12 cellular contexts compared by ENCODE assay signal in genomic region chr6:43953794-43954310, GRCh38.
DNase-seq lines count a peak whose midpoint lies in the region; ATAC-seq, FAIRE-seq and TF ChIP-seq lines count a peak whose summit lies in the region.
"Had no signal": no experiment of that assay in that cellular context is flagged by ENCODE, and none has a peak within 500 bp of the region (broad histone marks: within the 10 kb centered on the region; RNA-seq: fewer than 3 reads in every experiment).

No MANE protein-coding gene starts in this region.

- H3K9me3 ChIP-seq in A673 (ENCODE audit: low read depth, low read length, poor library complexity, severe bottlenecking), result peaks cover 8% of the 10 kb centered on the region
- H3K9me3 ChIP-seq in endodermal cell (ENCODE audit: control insufficient read depth, low read length), result peaks cover 22% of the 10 kb centered on the region
- H3K9me3 ChIP-seq in HepG2 (ENCODE audit: low read length), result 0 out of 2 replicates have a peak, but pooled peaks cover 3% of the 10 kb centered on the region

- H3K9me3 Mint-ChIP-seq in endodermal cell, result peaks cover 12% of the 10 kb centered on the region

- H3K4me1 Mint-ChIP-seq in endodermal cell, result peaks cover 23% of the 10 kb centered on the region
- H3K4me1 Mint-ChIP-seq: B cell had no signal

- no peaks in the 10 kb centered on the region for H3K79me2 ChIP-seq in HepG2 (ENCODE audit: insufficient read depth, low read length)

- POLR2A ChIA-PET in A673 (lab: Charles Lee; ENCODE audit: low non-redundant PET) (no interaction called here), HepG2 (lab: Yijun Ruan, JAX) (interaction anchor here (0.6 to 7.7 kb wide), 7 partner anchors 25 to 188 kb away, joined by 3 to 59 read pairs (median 4); partner anchors contain the start of gene VEGFA)

- intact Hi-C loops in A673 (cut with micrococcal nuclease; ENCODE audit: unreplicated experiment) (no loop called here), HepG2 (cut with micrococcal nuclease; ENCODE audit: unreplicated experiment) (loop anchor here (1.0 to 5.0 kb wide), 3 partner anchors 42 to 230 kb away; no protein-coding TSS in a partner anchor)

- no peaks in the 10 kb centered on the region for H4K20me1 ChIP-seq in HepG2 (ENCODE audit: insufficient read depth, low read length)

- DNase-seq in A673 (ENCODE audit: low spot score) (no peak), HuH-7 (ENCODE audit: low spot score) (peak; percentile 40), endodermal cell (peak; percentile 87), HepG2 (ENCODE audit: low spot score) (peak; percentile 57), SW 1271 (lab: John Stamatoyannopoulos, UW) (no peak)
- DNase-seq: activated naive CD4-positive, alpha-beta T cell treated with anti-CD3 and anti-CD28 coated beads for 36 hours; NCI-H446 treated with DMSO at 0.1 percent for 48 hours had no signal

- H3K27ac Mint-ChIP-seq in endodermal cell, result no peak overlapping the region
- H3K27ac Mint-ChIP-seq: activated naive CD4-positive, alpha-beta T cell treated with anti-CD3 and anti-CD28 coated beads for 36 hours; B cell had no signal

- no TSS peak for BruUV-seq in A673 (replicated peaks; lab: Mats Ljungman, UMichigan)
- BruUV-seq in HepG2 (replicated peaks; lab: Mats Ljungman, UMichigan), result no TSS peak

- TF ChIP-seq POLR2A in HepG2 (IDR thresholded peaks at IDR 0.05; ENCODE audit: insufficient read depth in 1 of 2, low read depth in 2 of 2, low read length in 2 of 2), result no peak

- H3K4me3 ChIP-seq in A673 (ENCODE audit: low read depth, low read length, poor library complexity, severe bottlenecking) (no peak overlapping the region), endodermal cell (ENCODE audit: low read length) (no peak overlapping the region), HepG2 (replicated peaks in 1 of 3; ENCODE audit: insufficient read depth in 1 of 3, low read depth in 2 of 3, low read length in 3 of 3) (peak overlapping the region in 1 of 3 experiments; percentile 36; a peak in 1 of 6 replicates)

- TF ChIP-seq RAD21 in HepG2 (CRISPR knock-in tag; IDR thresholded peaks at IDR 0.05), result peak; percentile 94

- H3K4me3 Mint-ChIP-seq in endodermal cell, result no peak overlapping the region
- H3K4me3 Mint-ChIP-seq: activated naive CD4-positive, alpha-beta T cell treated with anti-CD3 and anti-CD28 coated beads for 36 hours; B cell had no signal

- no peak overlapping the region for H2AFZ ChIP-seq in HepG2 (ENCODE audit: low read length)

- H3K9ac ChIP-seq in endodermal cell (ENCODE audit: extremely low read depth, low read length, poor library complexity, severe bottlenecking) (no peak overlapping the region), HepG2 (ENCODE audit: insufficient read depth, low read depth, low read length) (no peak overlapping the region)

- no peaks in the 10 kb centered on the region for H3K4me1 ChIP-seq in A673 (ENCODE audit: insufficient read depth, low read length, poor library complexity, severe bottlenecking)
- peaks cover 17% of the 10 kb centered on the region for H3K4me1 ChIP-seq in endodermal cell (ENCODE audit: control insufficient read depth, insufficient read depth, low read length)
- H3K4me1 ChIP-seq in HepG2 (ENCODE audit: insufficient read depth, low read length), result peaks cover 81% of the 10 kb centered on the region

- TF ChIP-seq EP300 in HepG2 (IDR thresholded peaks at IDR 0.05; ENCODE audit: low read depth in 2 of 2, low read length in 2 of 2) (0 out of 4 replicates have a peak, but pooled peaks of 1 of the 2 experiments have one; percentile 25), HepG2 (CRISPR knock-in tag; IDR thresholded peaks at IDR 0.05; ENCODE audit: borderline replicate concordance) (peak; percentile 46)

- H3K27me3 ChIP-seq in A673 (replicated peaks; ENCODE audit: insufficient read depth, low read depth, low read length, poor library complexity), result no peaks in the 10 kb centered on the region
- H3K27me3 ChIP-seq in endodermal cell (ENCODE audit: control insufficient read depth, insufficient read depth, low read length, poor library complexity, severe bottlenecking), result no peaks in the 10 kb centered on the region
- no peaks in the 10 kb centered on the region; a peak in 1 of 5 replicates for H3K27me3 ChIP-seq in HepG2 (ENCODE audit: control insufficient read depth in 1 of 2, insufficient read depth in 2 of 2, low read length in 2 of 2)

- WGBS in endodermal cell (ENCODE audit: insufficient coverage in 1 of 2, insufficient read length in 1 of 2), 2 experiments, result 79 to 82% methylated on average over 7 to 8 of the region's 8 CpGs
- WGBS in HepG2 (ENCODE audit: low lambda C conversion rate), result 10% methylated on average over 7 of the region's 8 CpGs

- H3K27me3 Mint-ChIP-seq in endodermal cell (ENCODE audit: insufficient read depth), result no peaks in the 10 kb centered on the region

- peak; percentile 37 for TF ChIP-seq CTCF in A673 (conservative IDR thresholded peaks at IDR 0.05; ENCODE audit: low read depth, low read length)
- peak; percentile 80 for TF ChIP-seq CTCF in endodermal cell (conservative IDR thresholded peaks at IDR 0.05)
- peak; percentile 99 for TF ChIP-seq CTCF in HepG2 (CRISPR knock-in tag; IDR thresholded peaks at IDR 0.05)

- FAIRE-seq in HepG2 (lab: Jason Lieb, UNC), result peak; percentile 15

- peaks cover 4% of the 10 kb centered on the region for H3K36me3 Mint-ChIP-seq in endodermal cell (ENCODE audit: low read depth)

- ATAC-seq in HepG2, result peak; percentile 66
- no peak for ATAC-seq in HG03139 (IDR thresholded peaks at IDR 0.05; ENCODE audit: unreplicated experiment)
- no peak for ATAC-seq in HG03039 (IDR thresholded peaks at IDR 0.05; ENCODE audit: unreplicated experiment)
- no peak for ATAC-seq in HG03108 (IDR thresholded peaks at IDR 0.05; ENCODE audit: unreplicated experiment)

- H3K27ac ChIP-seq in A673 (ENCODE audit: low read depth, low read length, poor library complexity, severe bottlenecking) (no peak overlapping the region), endodermal cell (ENCODE audit: low read depth, low read length) (no peak overlapping the region), HepG2 (ENCODE audit: extremely low read length, insufficient read depth, low read length) (no peak overlapping the region)
- H3K27ac ChIP-seq: epithelial cell of prostate had no signal

- H3K36me3 ChIP-seq in A673 (ENCODE audit: insufficient read depth, low read length, poor library complexity, severe bottlenecking) (no peaks in the 10 kb centered on the region), endodermal cell (ENCODE audit: control insufficient read depth, insufficient read depth, low read length) (no peaks in the 10 kb centered on the region), HepG2 (replicated peaks in 1 of 2; ENCODE audit: control insufficient read depth in 1 of 2, insufficient read depth in 2 of 2, low read length in 2 of 2) (no peaks in the 10 kb centered on the region)

- in situ Hi-C loops in HepG2 (cut with HindIII; ENCODE audit: extremely low pct_ligation_motif_present, low pct_unique_long_range_greater_than_20kb), result loop anchor here (5.0 to 10.0 kb wide), 4 partner anchors 102 to 232 kb away; partner anchors contain the start of gene VEGFA

- peak overlapping the region; percentile 62 for H3K4me2 ChIP-seq in HepG2 (ENCODE audit: low read depth, low read length)

- CTCF ChIA-PET in A673 (lab: Charles Lee), result no interaction called here
- CTCF ChIA-PET in HepG2 (lab: Yijun Ruan, JAX; ENCODE audit: low intra/inter-chr PET ratio, low total read pairs), result interaction anchor here (1.3 to 4.7 kb wide), 5 partner anchors 98 to 230 kb away, joined by 4 to 44 read pairs (median 23); partner anchors contain the start of gene VEGFA

TF ChIP-seq in HepG2, 621 proteins besides CTCF, POLR2A, EP300 and RAD21 (continues in another document):
- TF ChIP-seq NFYC (CRISPR knock-in tag; IDR thresholded peaks at IDR 0.05) (no peak; the same call in 1 of the 2 replicates), ZNF496 (CRISPR knock-in tag; IDR thresholded peaks at IDR 0.05; ENCODE audit: insufficient replicate concordance) (no peak), MLXIP (CRISPR knock-in tag; IDR thresholded peaks at IDR 0.05; ENCODE audit: borderline replicate concordance) (no peak), ZNF550 (CRISPR knock-in tag; IDR thresholded peaks at IDR 0.05; ENCODE audit: borderline replicate concordance) (peak; percentile 91), ZSCAN12 (CRISPR knock-in tag; IDR thresholded peaks at IDR 0.05) (no peak; the same call in 1 of the 2 replicates), SYNCRIP (IDR thresholded peaks at IDR 0.05; ENCODE audit: insufficient read depth, low read depth, low read length) (no peak), ZNF3 (CRISPR knock-in tag; IDR thresholded peaks at IDR 0.05) (no peak), ZFX (CRISPR knock-in tag; IDR thresholded peaks at IDR 0.05; ENCODE audit: low read depth) (peak; percentile 36; the same call in 1 of the 2 replicates), PLSCR1 (CRISPR knock-in tag; IDR thresholded peaks at IDR 0.05; ENCODE audit: borderline replicate concordance) (no peak), HIVEP1 (CRISPR knock-in tag; IDR thresholded peaks at IDR 0.05) (peak; percentile 48), MLLT10 (CRISPR knock-in tag; IDR thresholded peaks at IDR 0.05) (no peak)

Comparison
In these comparisons a context has a peak if more than half of its experiments do, and no peak if none do; other contexts are left out.
1. DNase-seq: peak in HuH-7 (single experiment), endodermal cell (single experiment) and HepG2 (single experiment); none in A673 (single experiment) and SW 1271 (0 of 2).
2. CTCF ChIP-seq: peak in every context shown above with its lines; median percentile 99 in HepG2; 80 in endodermal cell; 37 in A673.